ENCODE assay signal across 23 cellular contexts in genomic region chr9:27407491-27407890, GRCh38.
A peak's percentile ranks its signal among the peaks of the same experiment; 100 is the strongest.
DNase-seq lines count a peak whose midpoint lies in the region; ATAC-seq and TF ChIP-seq lines count a peak whose summit lies in the region.
"Had no signal": no experiment of that assay in that cellular context is flagged by ENCODE, and none has a peak within 500 bp of the region (broad histone marks: within the 10 kb centered on the region; RNA-seq: fewer than 3 reads in every experiment).

No MANE protein-coding gene starts in this region.

- H3K4me1 Mint-ChIP-seq in MCF 10A (ENCODE audit: insufficient read depth, unreplicated experiment), result peaks cover 16% of the 10 kb centered on the region
- H3K4me1 Mint-ChIP-seq: activated naive CD4-positive, alpha-beta T cell treated with anti-CD3 and anti-CD28 coated beads, Interleukin-2, amount 10 ng/mL, durations not matched to agents 7 days and 5 days; stimulated activated effector memory CD8-positive, alpha-beta T cell treated with anti-CD3 and anti-CD28 coated beads, Interleukin-12 subunit alpha, Interleukin-12 subunit beta, amount 100 ng/mL, for 72 hours had no signal

- peak overlapping the region in 1 of 2 donors; percentile 27 for H3K27ac ChIP-seq in breast epithelium
- peak overlapping the region; percentile 42 for H3K27ac ChIP-seq in caudate nucleus (ENCODE audit: low read depth, low read length)
- peak overlapping the region; percentile 75 for H3K27ac ChIP-seq in mesodermal cell (ENCODE audit: low read depth, low read length, severe bottlenecking)
- peak overlapping the region; percentile 32 for H3K27ac ChIP-seq in upper lobe of right lung
- H3K27ac ChIP-seq: 22Rv1 had no signal

- H3K27me3 Mint-ChIP-seq in MCF 10A (ENCODE audit: insufficient read depth, unreplicated experiment), result no peaks in the 10 kb centered on the region
- H3K27me3 Mint-ChIP-seq: activated naive CD4-positive, alpha-beta T cell treated with anti-CD3 and anti-CD28 coated beads, Interleukin-2, amount 10 ng/mL, durations not matched to agents 7 days and 5 days had no signal

- DNase-seq in MCF 10A (ENCODE audit: unreplicated experiment) (no peak), breast epithelium (ENCODE audit: low spot score in 2 of 2) (no peak), caudate nucleus (lab: John Stamatoyannopoulos, UW) (no peak), upper lobe of right lung (no peak), putamen (ENCODE audit: low spot score) (no peak), globus pallidus (ENCODE audit: low spot score) (no peak), AG08396 (ENCODE audit: low spot score) (no peak)
- DNase-seq: activated CD4-positive, CD25-positive, alpha-beta regulatory T cell treated with anti-CD3 and anti-CD28 coated beads, Interleukin-2, amount 50 U/mL, for 72 hours; activated CD8-positive, alpha-beta memory T cell treated with anti-CD3 and anti-CD28 coated beads for 24 hours; activated naive CD4-positive, alpha-beta T cell treated with anti-CD3 and anti-CD28 coated beads, Interleukin-2, amount 10 ng/mL, durations not matched to agents 7 days and 5 days; activated T-cell treated with anti-CD3 and anti-CD28 coated beads, Interleukin-2, amount 50 U/mL, for 4 hours; BE2C; cerebellar nuclear complex; COR-L47; endodermal cell; KG1; naive thymus-derived CD4-positive, alpha-beta T cell; NCI-H2029 treated with DMSO at 0.1 percent for 48 hours; thyroid gland had no signal

- H3K4me3 ChIP-seq in breast epithelium (no peak overlapping the region), mesodermal cell (ENCODE audit: extremely low read depth, insufficient read depth, low read length, poor library complexity, severe bottlenecking) (no peak overlapping the region), upper lobe of right lung (no peak overlapping the region)
- H3K4me3 ChIP-seq: GM23338, thyroid gland had no signal

- TF ChIP-seq CTCF in MCF 10A (IDR thresholded peaks at IDR 0.05; ENCODE audit: unreplicated experiment) (no peak), breast epithelium (IDR thresholded peaks at IDR 0.05) (no peak), upper lobe of right lung (IDR thresholded peaks at IDR 0.05) (no peak)

- no peaks in the 10 kb centered on the region for H3K36me3 ChIP-seq in breast epithelium
- H3K36me3 ChIP-seq in mesodermal cell (ENCODE audit: control insufficient read depth, insufficient read depth, low read length), result no peaks in the 10 kb centered on the region
- H3K36me3 ChIP-seq in upper lobe of right lung, result no peaks in the 10 kb centered on the region
- H3K36me3 ChIP-seq: BE2C, thyroid gland had no signal

- BruUV-seq in MCF 10A (replicated peaks; lab: Mats Ljungman, UMichigan), result no TSS peak

- no peaks in the 10 kb centered on the region for H3K4me1 ChIP-seq in breast epithelium
- H3K4me1 ChIP-seq in mesodermal cell (ENCODE audit: control insufficient read depth, insufficient read depth, low read length, poor library complexity, severe bottlenecking), result peaks cover 29% of the 10 kb centered on the region
- H3K4me1 ChIP-seq in upper lobe of right lung, result peaks cover 19% of the 10 kb centered on the region
- H3K4me1 ChIP-seq: BE2C had no signal

- CTCF ChIA-PET in MCF 10A (lab: Yijun Ruan, JAX), result interaction anchor here (0.7 to 1.2 kb wide), 2 partner anchors 9 to 16 kb away, joined by 3 to 4 read pairs; no protein-coding TSS in a partner anchor

- ATAC-seq in upper lobe of right lung, result peak; percentile 35
- ATAC-seq: activated T-cell treated with anti-CD3 and anti-CD28 coated beads, Interleukin-2, amount 50 U/mL, for 4 hours; GM23338; naive thymus-derived CD4-positive, alpha-beta T cell; stimulated activated effector memory CD8-positive, alpha-beta T cell treated with anti-CD3 and anti-CD28 coated beads, Interleukin-12 subunit alpha, Interleukin-12 subunit beta, amount 100 ng/mL, for 72 hours had no signal

- H3K27me3 ChIP-seq in breast epithelium (no peaks in the 10 kb centered on the region), upper lobe of right lung (no peaks in the 10 kb centered on the region)
- H3K27me3 ChIP-seq: BE2C, thyroid gland had no signal

- POLR2A ChIA-PET in MCF 10A (lab: Yijun Ruan, JAX), result interaction anchor here (0.8 to 2.8 kb wide), 5 partner anchors 14 to 21 kb away, joined by 3 to 9 read pairs (median 4); no protein-coding TSS in a partner anchor

- no peaks in the 10 kb centered on the region for H3K36me3 Mint-ChIP-seq in MCF 10A (ENCODE audit: insufficient read depth, unreplicated experiment)
- H3K36me3 Mint-ChIP-seq: activated naive CD4-positive, alpha-beta T cell treated with anti-CD3 and anti-CD28 coated beads, Interleukin-2, amount 10 ng/mL, durations not matched to agents 7 days and 5 days; stimulated activated effector memory CD8-positive, alpha-beta T cell treated with anti-CD3 and anti-CD28 coated beads, Interleukin-12 subunit alpha, Interleukin-12 subunit beta, amount 100 ng/mL, for 72 hours had no signal

- no peak for TF ChIP-seq POLR2A in breast epithelium (IDR thresholded peaks at IDR 0.05)

- no peaks in the 10 kb centered on the region for H3K9me3 Mint-ChIP-seq in MCF 10A (ENCODE audit: unreplicated experiment)
- H3K9me3 Mint-ChIP-seq: activated naive CD4-positive, alpha-beta T cell treated with anti-CD3 and anti-CD28 coated beads, Interleukin-2, amount 10 ng/mL, durations not matched to agents 7 days and 5 days; activated T-cell treated with anti-CD3 and anti-CD28 coated beads, Interleukin-2, amount 50 U/mL, for 4 hours; endodermal cell; GM23338; stimulated activated effector memory CD8-positive, alpha-beta T cell treated with anti-CD3 and anti-CD28 coated beads, Interleukin-12 subunit alpha, Interleukin-12 subunit beta, amount 100 ng/mL, for 72 hours had no signal

- intact Hi-C loops in MCF 10A (cut with micrococcal nuclease) (no loop called here), breast epithelium (cut with DNase I; ENCODE audit: low total_unique reads) (no loop called here), upper lobe of right lung (cut with DNase I) (no loop called here)

- peak overlapping the region; percentile 40 for H3K4me3 Mint-ChIP-seq in MCF 10A (ENCODE audit: unreplicated experiment)
- H3K4me3 Mint-ChIP-seq: activated naive CD4-positive, alpha-beta T cell treated with anti-CD3 and anti-CD28 coated beads, Interleukin-2, amount 10 ng/mL, durations not matched to agents 7 days and 5 days; activated T-cell treated with anti-CD3 and anti-CD28 coated beads, Interleukin-2, amount 50 U/mL, for 4 hours; endodermal cell; GM23338; naive thymus-derived CD4-positive, alpha-beta T cell; stimulated activated effector memory CD8-positive, alpha-beta T cell treated with anti-CD3 and anti-CD28 coated beads, Interleukin-12 subunit alpha, Interleukin-12 subunit beta, amount 100 ng/mL, for 72 hours had no signal

- no peak overlapping the region for H3K27ac Mint-ChIP-seq in MCF 10A (ENCODE audit: low read depth, unreplicated experiment)
- H3K27ac Mint-ChIP-seq: activated naive CD4-positive, alpha-beta T cell treated with anti-CD3 and anti-CD28 coated beads, Interleukin-2, amount 10 ng/mL, durations not matched to agents 7 days and 5 days; endodermal cell; GM23338; naive thymus-derived CD4-positive, alpha-beta T cell; stimulated activated effector memory CD8-positive, alpha-beta T cell treated with anti-CD3 and anti-CD28 coated beads, Interleukin-12 subunit alpha, Interleukin-12 subunit beta, amount 100 ng/mL, for 72 hours had no signal

- WGBS in mesodermal cell (ENCODE audit: insufficient coverage in 2 of 2), 2 experiments, result 88 to 100% methylated on average over 1 of the region's 1 CpG

- H3K9me3 ChIP-seq in breast epithelium (no peaks in the 10 kb centered on the region), mesodermal cell (ENCODE audit: control insufficient read depth, low read length) (no peaks in the 10 kb centered on the region), upper lobe of right lung (no peaks in the 10 kb centered on the region)
- H3K9me3 ChIP-seq: BE2C, thyroid gland had no signal
